Comparison of ENCODE assay signal across 9 cellular contexts in genomic region chr1:200274121-200274520, GRCh38.
"Had no signal": no experiment of that assay in that cellular context is flagged by ENCODE, and none has a peak within 500 bp of the region (broad histone marks: within the 10 kb centered on the region; RNA-seq: fewer than 3 reads in every experiment).

No MANE protein-coding gene starts in this region.

- DNase-seq: GM23248, GOT3, H7, HFFc6 had no signal

- H3K4me1 ChIP-seq: HAP-1 had no signal

- H3K9me3 ChIP-seq: HAP-1 had no signal

- H3K27ac ChIP-seq: GM23248, HL-60 had no signal

- H3K4me3 Mint-ChIP-seq: HFFc6, IgD-negative memory B cell had no signal

- ATAC-seq: HCT116, HepG2 had no signal

- H3K36me3 Mint-ChIP-seq: IgD-negative memory B cell had no signal

- H3K36me3 ChIP-seq: HAP-1 had no signal

- H3K9me3 Mint-ChIP-seq: HFFc6, IgD-negative memory B cell had no signal

- H3K27ac Mint-ChIP-seq: HFFc6, IgD-negative memory B cell had no signal

- H3K4me3 ChIP-seq: GM23248, HAP-1 had no signal
